In genomic region chr1:15020943-15021745, GRCh38 we compare ENCODE assay signal across 2 cellular contexts.
TF ChIP-seq lines count a peak whose summit lies in the region.

No MANE protein-coding gene starts in this region.

TF ChIP-seq in IMR-90, 13 proteins besides CTCF, POLR2A, EP300 and RAD21 (continued from another document):
- TF ChIP-seq BHLHE40 (IDR thresholded peaks at IDR 0.05; ENCODE audit: low read depth, low read length) (no peak), SMC3 (IDR thresholded peaks at IDR 0.05; ENCODE audit: low read depth, low read length) (no peak)

TF ChIP-seq in endothelial cell of umbilical vein, 7 proteins besides CTCF, POLR2A, EP300 and RAD21 (continued from another document):
- no peak for TF ChIP-seq EZH2 (IDR thresholded peaks at IDR 0.05; ENCODE audit: borderline replicate concordance, low read depth, low read length, severe bottlenecking)
- no peak for TF ChIP-seq POLR2AphosphoS5 (IDR thresholded peaks at IDR 0.05; ENCODE audit: insufficient read depth, low read depth, low read length)
- TF ChIP-seq FOS (IDR thresholded peaks at IDR 0.05; ENCODE audit: borderline replicate concordance, insufficient read depth, low read length): no peak
- TF ChIP-seq JUN (IDR thresholded peaks at IDR 0.05; ENCODE audit: borderline replicate concordance, insufficient read depth, insufficient read length, low read depth): no peak
- no peak for TF ChIP-seq MYC (IDR thresholded peaks at IDR 0.05; ENCODE audit: low read depth, low read length)
- no peak for TF ChIP-seq GATA2 (IDR thresholded peaks at IDR 0.05; ENCODE audit: insufficient read depth, insufficient read length, low read depth, low read length)
